In the genomic region with DNA sequence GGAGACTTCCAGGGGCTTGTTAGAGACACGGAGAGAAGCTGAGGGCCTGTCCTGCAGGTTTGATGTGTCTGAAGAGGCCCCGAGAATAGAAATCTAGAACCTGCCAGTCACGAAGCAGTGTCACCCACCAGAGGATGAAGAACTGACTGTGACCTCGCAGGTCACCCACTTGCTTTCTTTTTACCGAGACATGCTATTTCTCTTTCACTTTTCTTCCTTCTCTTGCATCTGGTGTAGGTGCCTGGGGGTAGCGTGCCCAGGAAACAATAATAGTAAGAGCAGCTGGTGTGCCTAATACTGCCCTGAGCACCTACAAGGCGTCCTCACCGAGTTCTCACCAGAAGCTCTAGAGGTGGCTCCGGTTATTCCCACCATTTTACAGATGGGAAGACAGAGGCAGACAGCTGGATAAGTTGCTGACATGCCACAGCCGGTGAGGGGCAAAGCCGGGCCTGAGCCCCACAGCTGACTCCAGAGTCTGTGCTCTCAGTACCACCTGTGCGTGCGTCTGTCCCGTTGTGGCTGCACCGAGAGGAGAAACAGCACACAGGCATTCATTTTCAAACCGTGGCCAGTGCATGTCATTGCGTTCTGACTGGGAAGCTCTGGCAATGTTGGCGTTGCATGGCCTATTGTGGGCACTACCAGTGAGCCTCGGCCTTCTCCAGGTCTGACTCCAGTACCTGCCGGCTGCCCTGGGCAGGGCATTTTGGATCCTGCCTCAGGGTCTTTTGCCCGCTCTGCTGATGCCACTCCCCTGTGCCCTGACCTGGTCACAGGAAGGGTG, we compare ENCODE assay signal across 12 cellular contexts. TPM values are rescaled to one million over a fixed set of nuclear protein-coding genes. Genes with fewer than 3 reads are reported as not detected.
DNase-seq lines count a peak whose midpoint lies in the region; ATAC-seq and TF ChIP-seq lines count a peak whose summit lies in the region.
"Had no signal": no experiment of that assay in that cellular context is flagged by ENCODE, and none has a peak within 500 bp of the region (broad histone marks: within the 10 kb centered on the region; RNA-seq: fewer than 3 reads in every experiment).

No MANE protein-coding gene starts in this region.

- H3K4me3 Mint-ChIP-seq in endodermal cell, result no peak overlapping the region
- H3K4me3 Mint-ChIP-seq: effector memory CD8-positive, alpha-beta T cell had no signal

- H3K9me3 ChIP-seq in right cardiac atrium (ENCODE audit: control insufficient read depth, low read length) (no peaks in the 10 kb centered on the region), heart right ventricle (no peaks in the 10 kb centered on the region), breast epithelium (no peaks in the 10 kb centered on the region), osteoblast (ENCODE audit: low read depth, low read length) (no peaks in the 10 kb centered on the region), endodermal cell (ENCODE audit: control insufficient read depth, low read length) (no peaks in the 10 kb centered on the region)
- H3K9me3 ChIP-seq: lower lobe of right lung, thyroid gland had no signal

- peaks cover 0 to 21% (median 0%) of the 10 kb centered on the region in 9 donors for H3K36me3 ChIP-seq in heart right ventricle
- H3K36me3 ChIP-seq in breast epithelium, result no peaks in the 10 kb centered on the region
- peaks cover 12% of the 10 kb centered on the region for H3K36me3 ChIP-seq in osteoblast (ENCODE audit: insufficient read depth, low read length)
- H3K36me3 ChIP-seq in endodermal cell (ENCODE audit: control insufficient read depth, insufficient read depth, low read length), result no peaks in the 10 kb centered on the region
- H3K36me3 ChIP-seq: lower lobe of right lung, thyroid gland had no signal

- no peak for TF ChIP-seq POLR2A in breast epithelium (IDR thresholded peaks at IDR 0.05)

- H3K4me1 Mint-ChIP-seq in endodermal cell, result peaks cover 19% of the 10 kb centered on the region

- TF ChIP-seq CTCF in heart right ventricle (IDR thresholded peaks at IDR 0.05) (no peak), breast epithelium (IDR thresholded peaks at IDR 0.05) (no peak), osteoblast (IDR thresholded peaks at IDR 0.05; ENCODE audit: extremely low read depth, low read depth, low read length) (no peak), endodermal cell (conservative IDR thresholded peaks at IDR 0.05) (no peak)

- H3K9ac ChIP-seq in endodermal cell (ENCODE audit: extremely low read depth, low read length, poor library complexity, severe bottlenecking), result no peak overlapping the region

- H4K20me1 ChIP-seq in osteoblast (ENCODE audit: insufficient read depth, low read length), result peaks cover 54% of the 10 kb centered on the region

- intact Hi-C loops in right cardiac atrium (cut with DNase I) (no loop called here), heart right ventricle (cut with DNase I) (no loop called here), breast epithelium (cut with DNase I; ENCODE audit: low total_unique reads) (no loop called here)

- no peak overlapping the region for H2AFZ ChIP-seq in osteoblast (ENCODE audit: low read length)

- no peaks in the 10 kb centered on the region for H3K27me3 ChIP-seq in right cardiac atrium (ENCODE audit: control insufficient read depth, insufficient read depth)
- H3K27me3 ChIP-seq in heart right ventricle, result no peaks in the 10 kb centered on the region
- no peaks in the 10 kb centered on the region for H3K27me3 ChIP-seq in breast epithelium
- no peaks in the 10 kb centered on the region for H3K27me3 ChIP-seq in osteoblast (ENCODE audit: insufficient read depth, low read length)
- no peaks in the 10 kb centered on the region for H3K27me3 ChIP-seq in endodermal cell (ENCODE audit: control insufficient read depth, insufficient read depth, low read length, poor library complexity, severe bottlenecking)
- H3K27me3 ChIP-seq: thyroid gland had no signal

- H3K4me2 ChIP-seq in osteoblast (ENCODE audit: insufficient read depth, low read length), result no peak overlapping the region

- no peaks in the 10 kb centered on the region for H3K9me3 Mint-ChIP-seq in endodermal cell
- H3K9me3 Mint-ChIP-seq: effector memory CD8-positive, alpha-beta T cell had no signal

- H3K27me3 Mint-ChIP-seq in endodermal cell (ENCODE audit: insufficient read depth), result peaks cover 2% of the 10 kb centered on the region

- ATAC-seq in right cardiac atrium, result no peak
- ATAC-seq in heart right ventricle, result no peak
- ATAC-seq: effector memory CD8-positive, alpha-beta T cell had no signal

- H3K4me1 ChIP-seq in right cardiac atrium (ENCODE audit: control insufficient read depth, insufficient read depth, low read length) (peaks cover 56% of the 10 kb centered on the region), heart right ventricle (peaks cover 31 to 100% (median 90%) of the 10 kb centered on the region in 9 donors), breast epithelium (peaks cover 11 to 44% of the 10 kb centered on the region in 2 donors), osteoblast (ENCODE audit: insufficient read depth, low read length) (peaks cover 79% of the 10 kb centered on the region), endodermal cell (ENCODE audit: control insufficient read depth, insufficient read depth, low read length) (peaks cover 4% of the 10 kb centered on the region)

- peaks cover 83% of the 10 kb centered on the region for H3K79me2 ChIP-seq in osteoblast (ENCODE audit: insufficient read depth, low read length)

- H3K27ac ChIP-seq in right cardiac atrium (ENCODE audit: low read length) (peak overlapping the region; percentile 8), heart right ventricle (peak overlapping the region in 5 of 10 donors; percentile 2 to 45 (median 16)), breast epithelium (peak overlapping the region; percentile 85 to 92), osteoblast (ENCODE audit: low read depth, low read length) (peak overlapping the region; percentile 46), endodermal cell (ENCODE audit: low read depth, low read length) (no peak overlapping the region)
- H3K27ac ChIP-seq: lower lobe of right lung had no signal

- H3K27ac Mint-ChIP-seq in endodermal cell, result no peak overlapping the region
- H3K27ac Mint-ChIP-seq: effector memory CD8-positive, alpha-beta T cell had no signal

- 79% methylated on average over 21 of the region's 21 CpGs for WGBS in right cardiac atrium
- WGBS in heart right ventricle, 2 donors, result 84% methylated on average over 21 of the region's 21 CpGs
- 91 to 96% methylated on average over 20 to 21 of the region's 21 CpGs for WGBS in endodermal cell (ENCODE audit: insufficient coverage in 1 of 2, insufficient read length in 1 of 2), 2 experiments

- H3K4me3 ChIP-seq in right cardiac atrium (ENCODE audit: low read length) (no peak overlapping the region), heart right ventricle (no peak overlapping the region), breast epithelium (peak overlapping the region in 2 of 3 donors; percentile 52 to 61), osteoblast (ENCODE audit: insufficient read depth, low read length) (no peak overlapping the region), endodermal cell (ENCODE audit: low read length) (no peak overlapping the region)
- H3K4me3 ChIP-seq: lower lobe of right lung, thyroid gland had no signal

- no peak for DNase-seq in right cardiac atrium
- DNase-seq in heart right ventricle, result no peak
- no peak for DNase-seq in breast epithelium (ENCODE audit: low spot score in 2 of 2)
- DNase-seq in osteoblast (ENCODE audit: insufficient read length, low spot score, missing footprints), result no peak
- no peak for DNase-seq in activated T-cell treated with anti-CD3 and anti-CD28 coated beads for 4 hours
- no peak for DNase-seq in CD1c-positive myeloid dendritic cell (ENCODE audit: extremely low spot score)
- no peak for DNase-seq in endodermal cell
- no peak for DNase-seq in effector CD8-positive, alpha-beta T cell (lab: John Stamatoyannopoulos, UW)
- DNase-seq: effector memory CD8-positive, alpha-beta T cell; lower lobe of right lung; NCI-H2227 treated with DMSO at 0.1 percent for 48 hours had no signal

- H3K36me3 Mint-ChIP-seq in endodermal cell (ENCODE audit: low read depth), result no peaks in the 10 kb centered on the region

RNA-seq across cellular contexts. Expression of a gene that starts 7.8 kb away (rescaled TPM):
- total RNA-seq in right cardiac atrium, result 10 to 100 TPM; 19.8 to 37.0 (median 23.3) TPM
- 14.9 TPM for polyA plus RNA-seq in right cardiac atrium
- total RNA-seq in heart right ventricle, result 10 to 100 TPM; 14.5 to 28.7 (median 21.3) TPM
- 10 to 100 TPM in 1 of 2 donors, 1 to 10 TPM in 1; 6.3 to 12.0 TPM for polyA plus RNA-seq in heart right ventricle
- total RNA-seq in breast epithelium, result 10 to 100 TPM; 20.2 to 34.5 (median 25.6) TPM
- total RNA-seq in osteoblast, result 39.5 and 43.1 TPM in 2 replicates
- total RNA-seq in endodermal cell, result 10 to 100 TPM; 12.9 to 40.8 TPM
- polyA plus RNA-seq in endodermal cell (2013, experiment 1 of 2), result 12.8 TPM
- 11.8 TPM for polyA plus RNA-seq in endodermal cell (2013, experiment 2 of 2)

Comparison
In these comparisons a context has a peak if more than half of its experiments do, and no peak if none do; other contexts are left out.
1. H3K4me3 ChIP-seq: peak in breast epithelium (2 of 3); none in right cardiac atrium (single experiment), heart right ventricle (0 of 10), osteoblast (single experiment) and endodermal cell (single experiment).